9 cellular contexts compared by ENCODE assay signal in genomic region chr10:91925022-91925320, GRCh38. TPM values are rescaled to one million over a fixed set of nuclear protein-coding genes. Genes with fewer than 3 reads are reported as not detected.
DNase-seq lines count a peak whose midpoint lies in the region; ATAC-seq, FAIRE-seq and TF ChIP-seq lines count a peak whose summit lies in the region.
"Had no signal": no experiment of that assay in that cellular context is flagged by ENCODE, and none has a peak within 500 bp of the region (broad histone marks: within the 10 kb centered on the region; RNA-seq: fewer than 3 reads in every experiment).

No MANE protein-coding gene starts in this region.

- H3K27ac ChIP-seq in keratinocyte (ENCODE audit: control insufficient read depth, insufficient read depth, low read length) (peak overlapping the region; percentile 97), transverse colon (no peak overlapping the region)

- TF ChIP-seq EP300 in transverse colon (IDR thresholded peaks at IDR 0.05; ENCODE audit: low read depth) = no peak

- H3K27me3 ChIP-seq in keratinocyte (ENCODE audit: control insufficient read depth, extremely low read depth, insufficient read depth, low read length) (no peaks in the 10 kb centered on the region), transverse colon (no peaks in the 10 kb centered on the region)

- peaks cover 61% of the 10 kb centered on the region for H3K79me2 ChIP-seq in keratinocyte (ENCODE audit: control insufficient read depth, insufficient read depth, low read length)

- peaks cover 11% of the 10 kb centered on the region for H3K36me3 Mint-ChIP-seq in activated naive CD4-positive, alpha-beta T cell treated with anti-CD3 and anti-CD28 coated beads, Interleukin-2, amount 10 ng/mL, durations not matched to agents 7 days and 5 days
- peaks cover 6% of the 10 kb centered on the region for H3K36me3 Mint-ChIP-seq in activated naive CD8-positive, alpha-beta T cell treated with anti-CD3 and anti-CD28 coated beads, Interleukin-2, amount 10 ng/mL, durations not matched to agents 7 days and 5 days

- H3K9me3 Mint-ChIP-seq in activated naive CD4-positive, alpha-beta T cell treated with anti-CD3 and anti-CD28 coated beads, Interleukin-2, amount 10 ng/mL, durations not matched to agents 7 days and 5 days = no peaks in the 10 kb centered on the region
- peaks cover 1% of the 10 kb centered on the region for H3K9me3 Mint-ChIP-seq in activated naive CD8-positive, alpha-beta T cell treated with anti-CD3 and anti-CD28 coated beads, Interleukin-2, amount 10 ng/mL, durations not matched to agents 7 days and 5 days

- no peaks in the 10 kb centered on the region for H3K9me1 ChIP-seq in keratinocyte (ENCODE audit: control insufficient read depth, extremely low read depth, insufficient read depth, low read length)

- POLR2A ChIA-PET in activated naive CD8-positive, alpha-beta T cell treated with anti-CD3 and anti-CD28 coated beads, Interleukin-2, amount 10 ng/mL, durations not matched to agents 7 days and 5 days (lab: Charles Lee) = interaction anchor here (2.2 kb wide), 1 partner anchor 366 kb away, joined by 11 read pairs; the partner anchor contains the start of genes CPEB3 and MARCHF5

- DNase-seq in activated naive CD4-positive, alpha-beta T cell treated with anti-CD3 and anti-CD28 coated beads, Interleukin-2, amount 10 ng/mL, durations not matched to agents 7 days and 5 days = no peak
- DNase-seq in activated naive CD4-positive, alpha-beta T cell treated with anti-CD3 and anti-CD28 coated beads, Interleukin-2, amount 50 U/mL, for 16 hours = no peak
- DNase-seq in activated naive CD8-positive, alpha-beta T cell treated with anti-CD3 and anti-CD28 coated beads, Interleukin-2, amount 10 ng/mL, durations not matched to agents 7 days and 5 days = no peak
- DNase-seq in keratinocyte (ENCODE audit: low read depth, low spot score) = no peak
- no peak for DNase-seq in transverse colon
- DNase-seq in GM10266 (ENCODE audit: extremely low spot score) = no peak
- DNase-seq in GM20000 (ENCODE audit: low spot score) = no peak

- peak overlapping the region; percentile 99 for H3K9ac ChIP-seq in keratinocyte (ENCODE audit: control insufficient read depth, extremely low read depth, insufficient read depth, low read length)

- ATAC-seq in activated naive CD8-positive, alpha-beta T cell treated with anti-CD3 and anti-CD28 coated beads, Interleukin-2, amount 10 ng/mL, durations not matched to agents 7 days and 5 days (ENCODE audit: low read depth) = no peak
- ATAC-seq in GM19395 (IDR thresholded peaks at IDR 0.05; ENCODE audit: unreplicated experiment) = no peak

- intact Hi-C loops in transverse colon (cut with DNase I; ENCODE audit: low total_unique reads) = no loop called here

- dilution Hi-C loops in keratinocyte (cut with MboI; ENCODE audit: extremely low pct_ligation_motif_present, low sequenced_read_pairs) = no loop called here

- H3K4me3 Mint-ChIP-seq in activated naive CD4-positive, alpha-beta T cell treated with anti-CD3 and anti-CD28 coated beads, Interleukin-2, amount 10 ng/mL, durations not matched to agents 7 days and 5 days = peak overlapping the region; percentile 88
- peak overlapping the region; percentile 99 for H3K4me3 Mint-ChIP-seq in activated naive CD8-positive, alpha-beta T cell treated with anti-CD3 and anti-CD28 coated beads, Interleukin-2, amount 10 ng/mL, durations not matched to agents 7 days and 5 days

- H3K4me3 ChIP-seq in keratinocyte (ENCODE audit: control insufficient read depth in 2 of 3, extremely low read depth in 1 of 3, insufficient read depth in 2 of 3, low read depth in 1 of 3, low read length in 3 of 3) (peak overlapping the region; percentile 64 to 99 (median 98)), transverse colon (peak overlapping the region in 3 of 4 donors; percentile 78 to 91 (median 86))

- CTCF ChIA-PET in activated naive CD4-positive, alpha-beta T cell treated with anti-CD3 and anti-CD28 coated beads, Interleukin-2, amount 10 ng/mL, durations not matched to agents 7 days and 5 days (lab: Charles Lee) = no interaction called here

- H3K9me3 ChIP-seq in keratinocyte (ENCODE audit: control insufficient read depth, low read depth, low read length) (no peaks in the 10 kb centered on the region), transverse colon (peaks cover 0 to under 1% of the 10 kb centered on the region in 2 donors)
- H3K9me3 ChIP-seq: prostate gland had no signal

- H3K27ac Mint-ChIP-seq in activated naive CD4-positive, alpha-beta T cell treated with anti-CD3 and anti-CD28 coated beads, Interleukin-2, amount 10 ng/mL, durations not matched to agents 7 days and 5 days = no peak overlapping the region
- H3K27ac Mint-ChIP-seq in activated naive CD8-positive, alpha-beta T cell treated with anti-CD3 and anti-CD28 coated beads, Interleukin-2, amount 10 ng/mL, durations not matched to agents 7 days and 5 days = no peak overlapping the region

- H2AFZ ChIP-seq in keratinocyte (ENCODE audit: control insufficient read depth, low read length) = no peak overlapping the region

- H3K4me2 ChIP-seq in keratinocyte (ENCODE audit: control insufficient read depth, extremely low read depth, insufficient read depth, low read depth, low read length) = peak overlapping the region; percentile 87

- TF ChIP-seq POLR2A in transverse colon (IDR thresholded peaks at IDR 0.05) = no peak

- H3K4me1 Mint-ChIP-seq in activated naive CD4-positive, alpha-beta T cell treated with anti-CD3 and anti-CD28 coated beads, Interleukin-2, amount 10 ng/mL, durations not matched to agents 7 days and 5 days = peaks cover 45% of the 10 kb centered on the region
- peaks cover 37% of the 10 kb centered on the region for H3K4me1 Mint-ChIP-seq in activated naive CD8-positive, alpha-beta T cell treated with anti-CD3 and anti-CD28 coated beads, Interleukin-2, amount 10 ng/mL, durations not matched to agents 7 days and 5 days

- FAIRE-seq in keratinocyte (lab: Jason Lieb, UNC) = no peak

- no peak for TF ChIP-seq CTCF in keratinocyte (optimal IDR thresholded peaks at IDR 0.05 in 1 of 3, IDR thresholded peaks at IDR 0.05 in 1 of 3, conservative IDR thresholded peaks at IDR 0.05 in 1 of 3; ENCODE audit: extremely low read depth in 1 of 3, insufficient read depth in 2 of 3, low read length in 3 of 3)
- no peak for TF ChIP-seq CTCF in transverse colon (IDR thresholded peaks at IDR 0.05)
- TF ChIP-seq CTCF in GM10266 (IDR thresholded peaks at IDR 0.05; ENCODE audit: control insufficient read depth, insufficient read depth, low read depth, missing control alignments) = no peak
- TF ChIP-seq CTCF in GM20000 (IDR thresholded peaks at IDR 0.05; ENCODE audit: extremely low read depth, missing control alignments) = no peak

- H3K36me3 ChIP-seq in keratinocyte (ENCODE audit: control insufficient read depth in 2 of 2, extremely low read depth in 1 of 2, insufficient read depth in 2 of 2, low read length in 2 of 2) = peaks cover 0 to 2% of the 10 kb centered on the region in 2 experiments
- no peaks in the 10 kb centered on the region for H3K36me3 ChIP-seq in transverse colon
- H3K36me3 ChIP-seq: prostate gland had no signal

- H4K20me1 ChIP-seq in keratinocyte (ENCODE audit: control insufficient read depth, extremely low read depth, insufficient read depth, low read length) = peaks cover 3% of the 10 kb centered on the region

- in situ Hi-C loops in transverse colon (cut with MboI; ENCODE audit: low pct_ligation_motif_present in 1 of 4, low pct_unique_long_range_greater_than_20kb in 1 of 4, low sequenced_read_pairs in 3 of 4) = no loop called here

- WGBS in transverse colon (ENCODE audit: low coverage in 1 of 2), 2 donors = 47 to 51% methylated on average over 2 of the region's 2 CpGs

- H3K4me1 ChIP-seq in keratinocyte (ENCODE audit: control insufficient read depth, extremely low read depth, insufficient read depth, low read length) (peaks cover 16% of the 10 kb centered on the region), transverse colon (peaks cover 5 to 46% (median 21%) of the 10 kb centered on the region in 4 donors)
- H3K4me1 ChIP-seq: prostate gland had no signal

- no peaks in the 10 kb centered on the region for H3K27me3 Mint-ChIP-seq in activated naive CD4-positive, alpha-beta T cell treated with anti-CD3 and anti-CD28 coated beads, Interleukin-2, amount 10 ng/mL, durations not matched to agents 7 days and 5 days
- peaks cover 2% of the 10 kb centered on the region for H3K27me3 Mint-ChIP-seq in activated naive CD8-positive, alpha-beta T cell treated with anti-CD3 and anti-CD28 coated beads, Interleukin-2, amount 10 ng/mL, durations not matched to agents 7 days and 5 days

RNA-seq across cellular contexts. Expression of gene BTAF1, which starts 1.4 kb away (rescaled TPM):
- total RNA-seq in activated naive CD8-positive, alpha-beta T cell treated with anti-CD3 and anti-CD28 coated beads, Interleukin-2, amount 10 ng/mL, durations not matched to agents 7 days and 5 days = 10 to 100 TPM; 59.9 to 62.1 TPM
- polyA plus RNA-seq in keratinocyte = 15.0 to 43.6 TPM (median 42.9 TPM) in 3 replicates
- polyA plus RNA-seq in keratinocyte (2011; ENCODE audit: low read depth) = 18.2 TPM
- polyA plus RNA-seq in keratinocyte (2011; cell fraction: cytosol; rRNA removed) = 3.5 and 8.7 TPM in 2 replicates
- 101 and 123 TPM in 2 replicates for polyA plus RNA-seq in keratinocyte (2011; cell fraction: nucleus; rRNA removed)
- 12.5 and 22.4 TPM in 2 replicates for polyA plus RNA-seq in keratinocyte (2012; ENCODE audit: low replicate concordance)
- polyA minus RNA-seq in keratinocyte = 7.2 to 74.0 TPM (median 50.0 TPM) in 3 replicates
- polyA minus RNA-seq in keratinocyte (2011; cell fraction: cytosol; rRNA and poly(A)+ RNA removed) = 10.6 TPM
- 53.4 and 98.3 TPM in 2 replicates for polyA minus RNA-seq in keratinocyte (2011; cell fraction: nucleus; rRNA and poly(A)+ RNA removed)
- 10 to 100 TPM; 23.9 to 58.6 (median 37.0) TPM for total RNA-seq in transverse colon

RNA-seq across cellular contexts. Expression of gene FGFBP3, which starts 15.7 kb away (rescaled TPM):
- 1 to 10 TPM; 2.9 to 3.0 TPM for total RNA-seq in activated naive CD8-positive, alpha-beta T cell treated with anti-CD3 and anti-CD28 coated beads, Interleukin-2, amount 10 ng/mL, durations not matched to agents 7 days and 5 days
- polyA plus RNA-seq in keratinocyte = 0.03 to 0.22 TPM (median 0.06 TPM) in 3 replicates
- 0.10 TPM for polyA plus RNA-seq in keratinocyte (2011; ENCODE audit: low read depth)
- 0.02 and 0.04 TPM in 2 replicates for polyA plus RNA-seq in keratinocyte (2011; cell fraction: cytosol; rRNA removed)
- polyA plus RNA-seq in keratinocyte (2011; cell fraction: nucleus; rRNA removed) = 0.11 and 0.13 TPM in 2 replicates
- polyA plus RNA-seq in keratinocyte (2012; ENCODE audit: low replicate concordance) = 0.21 and 0.26 TPM in 2 replicates
- 0.10 to 0.13 TPM in 2 of 3 replicates, not detected in the other for polyA minus RNA-seq in keratinocyte
- polyA minus RNA-seq in keratinocyte (2011; cell fraction: cytosol; rRNA and poly(A)+ RNA removed) = not detected
- not detected in 2 replicates for polyA minus RNA-seq in keratinocyte (2011; cell fraction: nucleus; rRNA and poly(A)+ RNA removed)
- 1 to 10 TPM in 2 of 4 donors, under 1 TPM in 2; 0.75 to 7.8 (median 1.0) TPM for total RNA-seq in transverse colon
